In genomic region chr19:9711815-9712214, GRCh38 we compare ENCODE assay signal across 8 cellular contexts.
"Had no signal": no experiment of that assay in that cellular context is flagged by ENCODE, and none has a peak within 500 bp of the region (broad histone marks: within the 10 kb centered on the region; RNA-seq: fewer than 3 reads in every experiment).

No MANE protein-coding gene starts in this region.

- DNase-seq: GDM1, GF-D8 had no signal

- H3K4me3 ChIP-seq: GM12878 had no signal

- ATAC-seq: GM12878 had no signal

- FAIRE-seq: G401.6, GM12878, GM12891, GM12892, GM18507, GM19239 had no signal
